In genomic region chr11:65892661-65893317, GRCh38 we compare ENCODE assay signal across 8 cellular contexts. TPM values are rescaled to one million over a fixed set of nuclear protein-coding genes. Genes with fewer than 3 reads are reported as not detected.
A peak's percentile ranks its signal among the peaks of the same experiment; 100 is the strongest.
DNase-seq lines count a peak whose midpoint lies in the region; ATAC-seq, FAIRE-seq and TF ChIP-seq lines count a peak whose summit lies in the region.

No MANE protein-coding gene starts in this region.

- no peak for ATAC-seq in K562
- no peak for ATAC-seq in naive thymus-derived CD4-positive, alpha-beta T cell
- ATAC-seq in GM18867 (IDR thresholded peaks at IDR 0.05; ENCODE audit: unreplicated experiment), result no peak
- ATAC-seq in GM21529 (IDR thresholded peaks at IDR 0.05; ENCODE audit: unreplicated experiment), result no peak
- ATAC-seq in GM21619 (IDR thresholded peaks at IDR 0.05; ENCODE audit: unreplicated experiment), result no peak

- peaks cover 0 to 2% (median 0%) of the 10 kb centered on the region in 5 donors for H3K36me3 Mint-ChIP-seq in naive thymus-derived CD4-positive, alpha-beta T cell

- WGBS in K562 (ENCODE audit: insufficient coverage, low coverage, missing lambda C conversion rate), result 79% methylated on average over 10 of the region's 10 CpGs

- H3K79me2 ChIP-seq in K562 (ENCODE audit: control insufficient read depth, insufficient read depth, low read length), result peaks cover 78% of the 10 kb centered on the region

- H3K4me3 Mint-ChIP-seq in naive thymus-derived CD4-positive, alpha-beta T cell, result peak overlapping the region; percentile 75 to 97 (median 85)

- H3K9me3 ChIP-seq in HEK293 (ENCODE audit: control insufficient read depth, insufficient read depth, low read depth, low read length) (no peaks in the 10 kb centered on the region), K562 (replicated peaks; ENCODE audit: control insufficient read depth, insufficient read depth, low read depth, low read length) (no peaks in the 10 kb centered on the region)
- no peaks in the 10 kb centered on the region for H3K9me3 ChIP-seq in naive thymus-derived CD4-positive, alpha-beta T cell (ENCODE audit: control insufficient read depth in 2 of 3, low read length in 3 of 3)

- intact Hi-C loops in K562 (cut with micrococcal nuclease), result no loop called here
- intact Hi-C loops in naive thymus-derived CD4-positive, alpha-beta T cell (cut with micrococcal nuclease), result no loop called here

- TF ChIP-seq RAD21 in K562 (CRISPR knock-in tag; conservative IDR thresholded peaks at IDR 0.05 in 1 of 2, IDR thresholded peaks at IDR 0.05 in 1 of 2), result no peak

- DNase-seq in AG09309 (ENCODE audit: low read depth), result no peak
- no peak for DNase-seq in K562 (ENCODE audit: extremely low read depth in 1 of 4, low spot score in 3 of 4)
- DNase-seq in naive thymus-derived CD4-positive, alpha-beta T cell, result no peak
- no peak for DNase-seq in NK-92 (lab: John Stamatoyannopoulos, UW; ENCODE audit: unreplicated experiment)

- in situ Hi-C loops in K562 (cut with MboI), result no loop called here

- H3K4me1 Mint-ChIP-seq in naive thymus-derived CD4-positive, alpha-beta T cell, result peaks cover 40 to 74% (median 49%) of the 10 kb centered on the region in 7 donors

- no peak overlapping the region for H2AFZ ChIP-seq in K562 (ENCODE audit: low read depth, low read length)

- H3K27ac ChIP-seq in HEK293 (ENCODE audit: extremely low read depth, low read depth, low read length) (no peak overlapping the region), K562 (ENCODE audit: extremely low read depth, low read depth, low read length) (peak overlapping the region; percentile 84; the same call in 2 of the 3 replicates)
- H3K27ac ChIP-seq in naive thymus-derived CD4-positive, alpha-beta T cell (ENCODE audit: low read depth, low read length), result peak overlapping the region; percentile 92

- CTCF ChIA-PET in HEK293 (lab: Yijun Ruan, JAX) (interaction anchor here (0.6 to 1.9 kb wide), 2 partner anchors 33 to 1133 kb away, joined by 3 to 5 read pairs; no protein-coding TSS in a partner anchor), K562 (lab: Yijun Ruan, JAX; ENCODE audit: low intra/inter-chr PET ratio) (no interaction called here)
- CTCF ChIA-PET in naive thymus-derived CD4-positive, alpha-beta T cell (lab: Charles Lee), result interaction anchor here (0.7 to 9.0 kb wide), 5 partner anchors 7 to 33 kb away, joined by 3 to 159 read pairs (median 10); partner anchors contain the start of genes CFL1, FOSL1 and MUS81

- peaks cover 0 to 3% of the 10 kb centered on the region in 2 experiments; a peak in 1 of 3 replicates for H3K36me3 ChIP-seq in HEK293 (ENCODE audit: control insufficient read depth in 2 of 2, insufficient read depth in 1 of 2, low read length in 2 of 2)
- peaks cover 57% of the 10 kb centered on the region for H3K36me3 ChIP-seq in K562 (ENCODE audit: control insufficient read depth, insufficient read depth, low read length)
- no peaks in the 10 kb centered on the region for H3K36me3 ChIP-seq in naive thymus-derived CD4-positive, alpha-beta T cell (ENCODE audit: control insufficient read depth in 2 of 3, insufficient read depth in 3 of 3, low read length in 3 of 3)

- no peak for TF ChIP-seq EP300 in K562 (IDR thresholded peaks at IDR 0.05; ENCODE audit: low read length)

- H3K27ac Mint-ChIP-seq in naive thymus-derived CD4-positive, alpha-beta T cell, result peak overlapping the region; percentile 44 to 91 (median 85)

- no peaks in the 10 kb centered on the region for H3K9me1 ChIP-seq in K562 (ENCODE audit: control insufficient read depth, insufficient read depth, low read length)

- no peaks in the 10 kb centered on the region for H3K27me3 Mint-ChIP-seq in naive thymus-derived CD4-positive, alpha-beta T cell

- BruUV-seq in K562 (replicated peaks; lab: Mats Ljungman, UMichigan), result no TSS peak

- H3K4me1 ChIP-seq in HEK293 (ENCODE audit: control insufficient read depth, insufficient read depth, low read length) (no peaks in the 10 kb centered on the region), K562 (replicated peaks in 1 of 2; ENCODE audit: control insufficient read depth in 2 of 2, insufficient read depth in 2 of 2, low read length in 2 of 2) (peaks cover 37 to 66% of the 10 kb centered on the region in 2 experiments)
- H3K4me1 ChIP-seq in naive thymus-derived CD4-positive, alpha-beta T cell (ENCODE audit: control insufficient read depth in 2 of 2, insufficient read depth in 2 of 2, low read length in 2 of 2), result peaks cover 36 to 49% of the 10 kb centered on the region in 2 donors

- TF ChIP-seq CTCF in AG09309 (IDR thresholded peaks at IDR 0.05; ENCODE audit: control insufficient read depth, insufficient read depth, low read depth, low read length, missing control alignments) (no peak), HEK293 (tag by site-specific recombination; IDR thresholded peaks at IDR 0.05) (no peak), K562 (IDR thresholded peaks at IDR 0.05 in 2 of 3, conservative IDR thresholded peaks at IDR 0.05 in 1 of 3; ENCODE audit: insufficient read depth in 2 of 3, low read depth in 1 of 3, low read length in 3 of 3) (no peak)

- H4K20me1 ChIP-seq in K562 (replicated peaks; ENCODE audit: control insufficient read depth, insufficient read depth, low read length), result peaks cover 28% of the 10 kb centered on the region

- peaks cover 0 to 2% (median 0%) of the 10 kb centered on the region in 11 donors for H3K9me3 Mint-ChIP-seq in naive thymus-derived CD4-positive, alpha-beta T cell

- no peak; the same call in 1 of the 2 replicates for TF ChIP-seq POLR2A in K562 (conservative IDR thresholded peaks at IDR 0.05)

- peak overlapping the region in 1 of 2 experiments; percentile 53; a peak in 2 of 4 replicates for H3K9ac ChIP-seq in K562 (ENCODE audit: insufficient read depth in 1 of 2, low read depth in 2 of 2, low read length in 2 of 2)

- H3K4me2 ChIP-seq in K562 (ENCODE audit: insufficient read depth, low read length), result peak overlapping the region; percentile 89

- no peaks in the 10 kb centered on the region for H3K27me3 ChIP-seq in K562 (ENCODE audit: control insufficient read depth in 2 of 2, insufficient read depth in 2 of 2, low read length in 2 of 2)
- H3K27me3 ChIP-seq in naive thymus-derived CD4-positive, alpha-beta T cell (ENCODE audit: control insufficient read depth in 2 of 2, insufficient read depth in 2 of 2, low read length in 2 of 2), result no peaks in the 10 kb centered on the region

- FAIRE-seq in K562 (lab: Jason Lieb, UNC), result no peak

- H3K4me3 ChIP-seq in AG09309 (ENCODE audit: control insufficient read depth, low read depth, low read length), result peak overlapping the region; percentile 50
- H3K4me3 ChIP-seq in HEK293 (ENCODE audit: low read depth, low read length), result no peak overlapping the region
- peak overlapping the region; percentile 70; the same call in 1 of the 2 replicates for H3K4me3 ChIP-seq in K562
- H3K4me3 ChIP-seq in naive thymus-derived CD4-positive, alpha-beta T cell (ENCODE audit: low read length), result peak overlapping the region; percentile 84

- POLR2A ChIA-PET in HEK293 (lab: Yijun Ruan, JAX), result interaction anchor here (0.6 to 5.6 kb wide), 5 partner anchors 7 to 505 kb away, joined by 3 to 74 read pairs (median 3); partner anchors contain the start of genes FOSL1 and MUS81
- POLR2A ChIA-PET in K562 (lab: Yijun Ruan, JAX), result interaction anchor here (0.6 to 10.0 kb wide), 23 partner anchors 7 to 298 kb away, joined by 3 to 136 read pairs (median 4); partner anchors contain the start of genes CFL1, FOSL1 and MUS81
- POLR2A ChIA-PET in naive thymus-derived CD4-positive, alpha-beta T cell (lab: Charles Lee), result interaction anchor here (0.7 to 12.3 kb wide), 10 partner anchors 8 to 394 kb away, joined by 3 to 316 read pairs (median 4); partner anchors contain the start of genes C11orf68, CFL1, FOSL1 and MALAT1

RNA-seq across cellular contexts. Expression of gene CCDC85B, which starts 2.3 kb away (rescaled TPM):
- total RNA-seq in K562 (2011; cell fraction: chromatin; rRNA removed; ENCODE audit: low replicate concordance), result 1.2 and 7.1 TPM in 2 replicates
- 15.7 and 17.8 TPM in 2 replicates for total RNA-seq in K562 (2011; cell fraction: nucleolus; rRNA removed)
- 7.0 and 7.4 TPM in 2 replicates for total RNA-seq in K562 (2011; cell fraction: nucleoplasm; rRNA removed)
- total RNA-seq in K562 (2014; rRNA removed) (138 and 161 TPM in 2 replicates), K562 (2014; rRNA removed; fragmentation: Illumina TruSeq; extraction: Trizol) (0.26 and 0.29 TPM in 2 replicates), K562 (2015; rRNA removed; fragmentation: Illumina TruSeq; extraction: Trizol) (6.2 and 11.7 TPM in 2 replicates), K562 (2021) (64.4 and 74.8 TPM in 2 replicates)
- polyA plus RNA-seq in K562 (2011; rRNA removed) (6.8 and 7.9 TPM in 2 replicates), K562 (2014; fragmentation: Illumina TruSeq; extraction: Trizol) (0.30 and 1.9 TPM in 2 replicates), K562 (2014; fragmentation: Nextera tagmentation; extraction: Ambion mirVana) (under 1 TPM; 0.14 to 0.29 TPM), K562 (2014; rRNA removed) (92.3 TPM in 2 replicates)
- polyA plus RNA-seq in K562 (2011; cell fraction: cytosol; rRNA removed), result 19.3 and 81.8 TPM in 2 replicates
- 7.6 and 15.8 TPM in 2 replicates for polyA plus RNA-seq in K562 (2011; cell fraction: nucleus; rRNA removed)
- polyA plus RNA-seq in K562 (2012), result 35.5 and 38.4 TPM in 2 replicates
- 0.27 and 0.49 TPM in 2 replicates for polyA minus RNA-seq in K562 (2011; rRNA and poly(A)+ RNA removed)
- 11.3 and 22.7 TPM in 2 replicates for polyA minus RNA-seq in K562 (2011; cell fraction: cytosol; rRNA and poly(A)+ RNA removed)
- polyA minus RNA-seq in K562 (2011; cell fraction: nucleus; rRNA and poly(A)+ RNA removed), result 9.6 and 14.0 TPM in 2 replicates
- total RNA-seq in naive thymus-derived CD4-positive, alpha-beta T cell, result 10 to 100 TPM; 21.1 to 52.1 (median 23.6) TPM
- polyA plus RNA-seq in naive thymus-derived CD4-positive, alpha-beta T cell, result 10 to 100 TPM; 59.0 to 85.0 TPM

RNA-seq across cellular contexts. Expression of gene FIBP, which starts 4.5 kb away (rescaled TPM):
- 53.7 and 168 TPM in 2 replicates for total RNA-seq in K562 (2011; cell fraction: chromatin; rRNA removed; ENCODE audit: low replicate concordance)
- 118 and 119 TPM in 2 replicates for total RNA-seq in K562 (2011; cell fraction: nucleolus; rRNA removed)
- total RNA-seq in K562 (2011; cell fraction: nucleoplasm; rRNA removed), result 83.9 and 91.0 TPM in 2 replicates
- total RNA-seq in K562 (2014; rRNA removed) (77.2 and 98.5 TPM in 2 replicates), K562 (2014; rRNA removed; fragmentation: Illumina TruSeq; extraction: Trizol) (36.8 and 44.6 TPM in 2 replicates), K562 (2015; rRNA removed; fragmentation: Illumina TruSeq; extraction: Trizol) (45.8 and 46.8 TPM in 2 replicates), K562 (2021) (51.1 and 54.0 TPM in 2 replicates)
- polyA plus RNA-seq in K562 (2011; rRNA removed) (58.8 and 69.4 TPM in 2 replicates), K562 (2014; fragmentation: Illumina TruSeq; extraction: Trizol) (48.6 and 62.8 TPM in 2 replicates), K562 (2014; fragmentation: Nextera tagmentation; extraction: Ambion mirVana) (10 to 100 TPM; 41.2 to 46.2 TPM), K562 (2014; rRNA removed) (79.2 and 82.8 TPM in 2 replicates)
- polyA plus RNA-seq in K562 (2011; cell fraction: cytosol; rRNA removed), result 81.2 and 144 TPM in 2 replicates
- polyA plus RNA-seq in K562 (2011; cell fraction: nucleus; rRNA removed), result 131 and 187 TPM in 2 replicates
- polyA plus RNA-seq in K562 (2012), result 65.8 and 94.8 TPM in 2 replicates
- 43.2 and 46.4 TPM in 2 replicates for polyA minus RNA-seq in K562 (2011; rRNA and poly(A)+ RNA removed)
- polyA minus RNA-seq in K562 (2011; cell fraction: cytosol; rRNA and poly(A)+ RNA removed), result 59.7 and 70.4 TPM in 2 replicates
- 47.0 and 54.9 TPM in 2 replicates for polyA minus RNA-seq in K562 (2011; cell fraction: nucleus; rRNA and poly(A)+ RNA removed)
- total RNA-seq in naive thymus-derived CD4-positive, alpha-beta T cell, result 10 to 100 TPM; 25.9 to 72.1 (median 43.4) TPM
- 10 to 100 TPM; 60.0 to 78.3 TPM for polyA plus RNA-seq in naive thymus-derived CD4-positive, alpha-beta T cell

RNA-seq across cellular contexts. Expression of gene FOSL1, which starts 7.4 kb away (rescaled TPM):
- 27.7 and 48.1 TPM in 2 replicates for total RNA-seq in K562 (2011; cell fraction: chromatin; rRNA removed; ENCODE audit: low replicate concordance)
- total RNA-seq in K562 (2011; cell fraction: nucleolus; rRNA removed), result 22.8 and 24.7 TPM in 2 replicates
- total RNA-seq in K562 (2011; cell fraction: nucleoplasm; rRNA removed), result 23.9 and 41.4 TPM in 2 replicates
- total RNA-seq in K562 (2014; rRNA removed) (18.6 and 21.3 TPM in 2 replicates), K562 (2014; rRNA removed; fragmentation: Illumina TruSeq; extraction: Trizol) (4.6 and 6.2 TPM in 2 replicates), K562 (2015; rRNA removed; fragmentation: Illumina TruSeq; extraction: Trizol) (10.0 and 12.4 TPM in 2 replicates), K562 (2021) (26.1 and 28.7 TPM in 2 replicates)
- polyA plus RNA-seq in K562 (2011; rRNA removed) (5.3 and 9.0 TPM in 2 replicates), K562 (2014; fragmentation: Illumina TruSeq; extraction: Trizol) (26.9 and 39.6 TPM in 2 replicates), K562 (2014; fragmentation: Nextera tagmentation; extraction: Ambion mirVana) (1 to 10 TPM; 3.5 to 4.2 TPM), K562 (2014; rRNA removed) (16.3 and 16.9 TPM in 2 replicates)
- polyA plus RNA-seq in K562 (2011; cell fraction: cytosol; rRNA removed), result 7.6 and 12.9 TPM in 2 replicates
- 10.1 and 26.6 TPM in 2 replicates for polyA plus RNA-seq in K562 (2011; cell fraction: nucleus; rRNA removed)
- polyA plus RNA-seq in K562 (2012), result 24.9 and 29.1 TPM in 2 replicates
- 4.3 and 5.1 TPM in 2 replicates for polyA minus RNA-seq in K562 (2011; rRNA and poly(A)+ RNA removed)
- 7.8 and 8.3 TPM in 2 replicates for polyA minus RNA-seq in K562 (2011; cell fraction: cytosol; rRNA and poly(A)+ RNA removed)
- 6.1 and 10.8 TPM in 2 replicates for polyA minus RNA-seq in K562 (2011; cell fraction: nucleus; rRNA and poly(A)+ RNA removed)
- total RNA-seq in naive thymus-derived CD4-positive, alpha-beta T cell, result 10 to 100 TPM in 1 of 5 experiments, 1 to 10 TPM in 2, not detected in 2; 2.8 to 25.7 (median 4.0) TPM
- not detected for polyA plus RNA-seq in naive thymus-derived CD4-positive, alpha-beta T cell

RNA-seq across cellular contexts. Expression of gene CTSW, which starts 13.2 kb away (rescaled TPM):
- total RNA-seq in K562 (2011; cell fraction: chromatin; rRNA removed; ENCODE audit: low replicate concordance), result not detected in 2 replicates
- total RNA-seq in K562 (2011; cell fraction: nucleolus; rRNA removed), result not detected in 2 replicates
- total RNA-seq in K562 (2011; cell fraction: nucleoplasm; rRNA removed), result not detected in 2 replicates
- total RNA-seq in K562 (2014; rRNA removed), result not detected in 2 replicates
- total RNA-seq in K562 (2014; rRNA removed; fragmentation: Illumina TruSeq; extraction: Trizol), result not detected in 2 replicates
- total RNA-seq in K562 (2015; rRNA removed; fragmentation: Illumina TruSeq; extraction: Trizol), result not detected in 2 replicates
- not detected in 2 replicates for total RNA-seq in K562 (2021)
- polyA plus RNA-seq in K562 (2011; rRNA removed), result 0.05 TPM in 1 of 2 replicates, not detected in the other
- 0.07 TPM in 1 of 2 replicates, not detected in the other for polyA plus RNA-seq in K562 (2011; cell fraction: cytosol; rRNA removed)
- polyA plus RNA-seq in K562 (2011; cell fraction: nucleus; rRNA removed), result 0.11 and 0.13 TPM in 2 replicates
- polyA plus RNA-seq in K562 (2012), result 0.11 and 0.16 TPM in 2 replicates
- not detected in 2 replicates for polyA plus RNA-seq in K562 (2014; fragmentation: Illumina TruSeq; extraction: Trizol)
- under 1 TPM in 1 of 2 experiments, not detected in 1; 0.04 TPM for polyA plus RNA-seq in K562 (2014; fragmentation: Nextera tagmentation; extraction: Ambion mirVana)
- polyA plus RNA-seq in K562 (2014; rRNA removed), result not detected in 2 replicates
- not detected in 2 replicates for polyA minus RNA-seq in K562 (2011; rRNA and poly(A)+ RNA removed)
- not detected in 2 replicates for polyA minus RNA-seq in K562 (2011; cell fraction: cytosol; rRNA and poly(A)+ RNA removed)
- polyA minus RNA-seq in K562 (2011; cell fraction: nucleus; rRNA and poly(A)+ RNA removed), result not detected in 2 replicates
- 100 to 1,000 TPM in 1 of 5 experiments, 10 to 100 TPM in 4; 24.9 to 148 (median 29.3) TPM for total RNA-seq in naive thymus-derived CD4-positive, alpha-beta T cell
- 10 to 100 TPM; 31.7 to 58.7 TPM for polyA plus RNA-seq in naive thymus-derived CD4-positive, alpha-beta T cell

RNA-seq across cellular contexts. Expression of gene EFEMP2, which starts 20.2 kb away (rescaled TPM):
- 12.1 and 30.7 TPM in 2 replicates for total RNA-seq in K562 (2011; cell fraction: chromatin; rRNA removed; ENCODE audit: low replicate concordance)
- 15.1 and 19.3 TPM in 2 replicates for total RNA-seq in K562 (2011; cell fraction: nucleolus; rRNA removed)
- 11.3 and 15.8 TPM in 2 replicates for total RNA-seq in K562 (2011; cell fraction: nucleoplasm; rRNA removed)
- total RNA-seq in K562 (2014; rRNA removed) (0.64 and 0.86 TPM in 2 replicates), K562 (2014; rRNA removed; fragmentation: Illumina TruSeq; extraction: Trizol) (0.07 and 0.32 TPM in 2 replicates), K562 (2015; rRNA removed; fragmentation: Illumina TruSeq; extraction: Trizol) (0.57 and 0.58 TPM in 2 replicates), K562 (2021) (1.6 and 2.6 TPM in 2 replicates)
- polyA plus RNA-seq in K562 (2011; rRNA removed) (2.0 and 3.9 TPM in 2 replicates), K562 (2014; fragmentation: Illumina TruSeq; extraction: Trizol) (0.74 and 1.1 TPM in 2 replicates), K562 (2014; fragmentation: Nextera tagmentation; extraction: Ambion mirVana) (under 1 TPM in 1 of 2 experiments, not detected in 1; 0.13 TPM), K562 (2014; rRNA removed) (2.9 TPM in 2 replicates)
- 3.3 and 4.7 TPM in 2 replicates for polyA plus RNA-seq in K562 (2011; cell fraction: cytosol; rRNA removed)
- 41.3 and 54.9 TPM in 2 replicates for polyA plus RNA-seq in K562 (2011; cell fraction: nucleus; rRNA removed)
- polyA plus RNA-seq in K562 (2012), result 1.3 and 4.2 TPM in 2 replicates
- polyA minus RNA-seq in K562 (2011; rRNA and poly(A)+ RNA removed), result 0.53 and 1.2 TPM in 2 replicates
- polyA minus RNA-seq in K562 (2011; cell fraction: cytosol; rRNA and poly(A)+ RNA removed), result 1.3 TPM in 1 of 2 replicates, not detected in the other
- 7.5 and 7.8 TPM in 2 replicates for polyA minus RNA-seq in K562 (2011; cell fraction: nucleus; rRNA and poly(A)+ RNA removed)
- total RNA-seq in naive thymus-derived CD4-positive, alpha-beta T cell, result 10 to 100 TPM in 3 of 5 experiments, 1 to 10 TPM in 2; 5.9 to 16.0 (median 12.7) TPM
- under 1 TPM; 0.40 to 0.60 TPM for polyA plus RNA-seq in naive thymus-derived CD4-positive, alpha-beta T cell
